ENCODE assay signal across 14 cellular contexts in the genomic region with DNA sequence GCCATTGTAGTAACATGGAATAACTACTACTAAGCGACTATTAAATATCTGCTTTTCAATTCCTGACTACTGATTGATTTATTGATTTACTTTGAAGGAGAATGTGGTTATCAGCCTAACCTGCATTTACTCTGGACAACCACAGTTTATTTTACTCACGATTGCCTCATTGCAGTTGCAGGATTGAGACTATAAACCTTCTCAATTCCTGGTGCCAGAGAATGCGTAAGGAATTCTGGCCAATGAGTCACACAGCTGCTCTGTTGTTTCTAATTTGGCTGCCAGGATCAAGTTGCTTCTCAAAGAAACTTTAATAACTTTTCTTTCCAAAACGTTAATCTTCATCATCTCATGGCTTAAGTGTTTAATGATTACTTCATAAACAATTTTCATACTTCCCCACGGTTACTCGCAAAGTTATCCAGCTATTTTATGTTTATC. TPM values are rescaled to one million over a fixed set of nuclear protein-coding genes. Genes with fewer than 3 reads are reported as not detected.
DNase-seq lines count a peak whose midpoint lies in the region; TF ChIP-seq lines count a peak whose summit lies in the region.
"Had no signal": no experiment of that assay in that cellular context is flagged by ENCODE, and none has a peak within 500 bp of the region (broad histone marks: within the 10 kb centered on the region; RNA-seq: fewer than 3 reads in every experiment).

No MANE protein-coding gene starts in this region.

- H3K36me3 ChIP-seq in OCI-LY7 (ENCODE audit: insufficient read depth, low read length): no peaks in the 10 kb centered on the region
- H3K36me3 ChIP-seq: upper lobe of right lung had no signal

- CTCF ChIA-PET in RWPE1 (lab: Yijun Ruan, JAX) (no interaction called here), OCI-LY7 (lab: Charles Lee; ENCODE audit: unreplicated experiment) (no interaction called here)

- H2AFZ ChIP-seq in OCI-LY7 (ENCODE audit: low read length): no peak overlapping the region

- H3K27ac ChIP-seq in RWPE1 (no peak overlapping the region), OCI-LY7 (ENCODE audit: low read depth, low read length, poor library complexity, severe bottlenecking) (no peak overlapping the region)
- H3K27ac ChIP-seq: upper lobe of right lung, VCaP had no signal

- H3K9me3 ChIP-seq in OCI-LY7 (ENCODE audit: low read length): peaks cover 25% of the 10 kb centered on the region
- H3K9me3 ChIP-seq: upper lobe of right lung had no signal

- POLR2A ChIA-PET in RWPE1 (lab: Yijun Ruan, JAX; ENCODE audit: low non-redundant PET) (no interaction called here), OCI-LY7 (lab: Charles Lee) (interaction anchor here (0.7 kb wide), 1 partner anchor 128 kb away, joined by 3 read pairs; no protein-coding TSS in a partner anchor)

- no peaks in the 10 kb centered on the region for H3K9me2 ChIP-seq in OCI-LY7 (ENCODE audit: insufficient read depth, low read length)

- H3K4me3 ChIP-seq in foreskin fibroblast (ENCODE audit: low read depth in 1 of 2, low read length in 2 of 2) (no peak overlapping the region), OCI-LY7 (ENCODE audit: low read depth, low read length, poor library complexity, severe bottlenecking) (no peak overlapping the region)
- H3K4me3 ChIP-seq: upper lobe of right lung had no signal

- no peaks in the 10 kb centered on the region for H3K79me2 ChIP-seq in OCI-LY7 (ENCODE audit: insufficient read depth, low read depth, low read length)

- no peaks in the 10 kb centered on the region for H4K20me1 ChIP-seq in OCI-LY7 (ENCODE audit: insufficient read depth, low read length)

- intact Hi-C loops in OCI-LY7 (cut with micrococcal nuclease; ENCODE audit: unreplicated experiment): no loop called here

- no TSS peak for BruUV-seq in OCI-LY7 (replicated peaks; lab: Mats Ljungman, UMichigan)

- TF ChIP-seq CTCF in RWPE1 (conservative IDR thresholded peaks at IDR 0.05; ENCODE audit: low read depth): no peak
- TF ChIP-seq CTCF in foreskin fibroblast (IDR thresholded peaks at IDR 0.05; ENCODE audit: low read depth, low read length): no peak
- TF ChIP-seq CTCF in OCI-LY7 (conservative IDR thresholded peaks at IDR 0.05; ENCODE audit: low read length): no peak

- H3K4me1 ChIP-seq in OCI-LY7 (ENCODE audit: insufficient read depth, low read length, poor library complexity, severe bottlenecking): no peaks in the 10 kb centered on the region
- H3K4me1 ChIP-seq: upper lobe of right lung had no signal

- peak; percentile 58 for DNase-seq in EL
- peak; percentile 29 for DNase-seq in RWPE1 (ENCODE audit: low spot score)
- peak; percentile 81 to 93 for DNase-seq in foreskin fibroblast
- DNase-seq in pulmonary artery endothelial cell (ENCODE audit: low read depth, low spot score): peak; percentile 43
- no peak for DNase-seq in OCI-LY7 (ENCODE audit: low spot score)
- DNase-seq in GM19238 (ENCODE audit: insufficient read length, low spot score): no peak
- no peak for DNase-seq in activated CD4-positive, CD25-positive, alpha-beta regulatory T cell (lab: John Stamatoyannopoulos, UW)
- DNase-seq in GDM1 (lab: John Stamatoyannopoulos, UW): no peak
- DNase-seq: DMS153; kidney; NCI-H524; stimulated activated CD4-positive, alpha-beta T cell treated with anti-CD3 and anti-CD28 coated beads, Interleukin-1b, Interleukin-23, amount 100 ng/mL, for 48 hours; upper lobe of right lung had no signal

- H3K4me2 ChIP-seq in OCI-LY7 (ENCODE audit: low read length): no peak overlapping the region

RNA-seq across cellular contexts. Expression of a gene that starts 13.1 kb away (rescaled TPM):
- total RNA-seq in pulmonary artery endothelial cell: 15.0 and 49.9 TPM in 2 replicates
- total RNA-seq in OCI-LY7 (2014; rRNA removed; shearing (Covaris generic)): 0.44 TPM in 1 of 2 replicates, not detected in the other
- total RNA-seq in OCI-LY7 (2022): not detected in 2 replicates

Comparison
In these comparisons a context has a peak if more than half of its experiments do, and no peak if none do; other contexts are left out.
1. DNase-seq: peak in EL (single experiment), RWPE1 (single experiment), foreskin fibroblast (2 of 2) and pulmonary artery endothelial cell (single experiment); none in OCI-LY7 (single experiment), GM19238 (single experiment), activated CD4-positive, CD25-positive, alpha-beta regulatory T cell (0 of 4) and GDM1 (single experiment).
2. RNA of a gene that starts 13.1 kb away (total RNA-seq): 15.0 to 49.9 TPM in pulmonary artery endothelial cell; 0.44 TPM in OCI-LY7; every median in the first group is over 10 times any median in the second.